ENCODE assay signal across 3 cellular contexts in genomic region chr1:60886090-60886489, GRCh38.
TF ChIP-seq lines count a peak whose summit lies in the region.

No MANE protein-coding gene starts in this region.

TF ChIP-seq in GM23338, 12 proteins besides CTCF, POLR2A, EP300 and RAD21 (continued from another document and continues in another):
- TF ChIP-seq ETS1 (IDR thresholded peaks at IDR 0.05): no peak
- TF ChIP-seq ZNF462 (CRISPR knock-in tag; IDR thresholded peaks at IDR 0.05): no peak
- TF ChIP-seq ZNF114 (CRISPR knock-in tag; IDR thresholded peaks at IDR 0.05): no peak
- TF ChIP-seq CREB1 (CRISPR knock-in tag; IDR thresholded peaks at IDR 0.05; ENCODE audit: low read depth): no peak
- TF ChIP-seq POLR2AphosphoS5 (IDR thresholded peaks at IDR 0.05; ENCODE audit: low read depth): no peak

TF ChIP-seq in SK-N-SH, 30 proteins besides CTCF, POLR2A, EP300 and RAD21 (continued from another document):
- no peak for TF ChIP-seq REST (IDR thresholded peaks at IDR 0.05; ENCODE audit: low read depth, low read length)
- no peak for TF ChIP-seq RXRA (IDR thresholded peaks at IDR 0.05; ENCODE audit: borderline replicate concordance, low read depth)
- no peak for TF ChIP-seq TEAD4 (IDR thresholded peaks at IDR 0.05; ENCODE audit: borderline replicate concordance, insufficient read depth)
- no peak for TF ChIP-seq FOSL2 (IDR thresholded peaks at IDR 0.05; ENCODE audit: borderline replicate concordance, low read depth)
- no peak for TF ChIP-seq RCOR1 (IDR thresholded peaks at IDR 0.05; ENCODE audit: low read length)
- no peak for TF ChIP-seq POLR2AphosphoS5 (IDR thresholded peaks at IDR 0.05; ENCODE audit: low read depth, low read length)
- TF ChIP-seq ELF1 (IDR thresholded peaks at IDR 0.05): no peak
- TF ChIP-seq ZBTB33 (IDR thresholded peaks at IDR 0.05; ENCODE audit: borderline replicate concordance, low read depth): no peak
- TF ChIP-seq FOXM1 (IDR thresholded peaks at IDR 0.05; ENCODE audit: low read depth): no peak
- no peak for TF ChIP-seq PBX3 (IDR thresholded peaks at IDR 0.05)
- no peak for TF ChIP-seq NRF1 (IDR thresholded peaks at IDR 0.05; ENCODE audit: low read depth, low read length)
- no peak for TF ChIP-seq NFIC (IDR thresholded peaks at IDR 0.05; ENCODE audit: borderline replicate concordance)

TF ChIP-seq in HEK293T, 16 proteins besides CTCF, POLR2A, EP300 and RAD21 (continued from another document):
- TF ChIP-seq PKNOX1 (IDR thresholded peaks at IDR 0.05) (no peak), L3MBTL2 (conservative IDR thresholded peaks at IDR 0.05) (no peak), ZNF384 (IDR thresholded peaks at IDR 0.05) (no peak), LEF1 (IDR thresholded peaks at IDR 0.05; ENCODE audit: borderline replicate concordance) (no peak), TARDBP (IDR thresholded peaks at IDR 0.05) (no peak)
TF ChIP-seq in HEK293T: peak in this region for 0.
